In genomic region chr7:1279041-1279440, GRCh38 we compare ENCODE assay signal across 24 cellular contexts. TPM values are rescaled to one million over a fixed set of nuclear protein-coding genes. Genes with fewer than 3 reads are reported as not detected.
"Had no signal": no experiment of that assay in that cellular context is flagged by ENCODE, and none has a peak within 500 bp of the region (broad histone marks: within the 10 kb centered on the region; RNA-seq: fewer than 3 reads in every experiment).

No MANE protein-coding gene starts in this region.

- H3K27ac Mint-ChIP-seq: activated B cell treated with CpG ODN at 0.5 μM for 24 hours; activated CD4-positive, alpha-beta memory T cell treated with anti-CD3 and anti-CD28 coated beads for 36 hours; activated CD4-positive, alpha-beta T cell treated with anti-CD3 and anti-CD28 coated beads, Interleukin-2, amount 10 ng/mL, durations not matched to agents 7 days and 5 days; activated naive CD4-positive, alpha-beta T cell treated with anti-CD3 and anti-CD28 coated beads for 36 hours; activated naive CD8-positive, alpha-beta T cell; activated T-helper 17 cell treated with anti-CD3 and anti-CD28 coated beads, Interleukin-2, amount 50 U/mL, for 72 hours; T-helper 17 cell had no signal

- H3K36me3 ChIP-seq: brain microvascular endothelial cell, cardiac muscle cell, Peyer's patch had no signal

- H3K27ac ChIP-seq: brain microvascular endothelial cell, cardiac muscle cell, Peyer's patch, RWPE1 had no signal

- H3K9me3 ChIP-seq: Peyer's patch had no signal

- DNase-seq: activated B cell treated with CpG ODN at 0.5 μM for 24 hours; activated CD4-positive, alpha-beta memory T cell treated with anti-CD3 and anti-CD28 coated beads for 36 hours; activated CD4-positive, alpha-beta T cell treated with anti-CD3 and anti-CD28 coated beads, Interleukin-2, amount 10 ng/mL, durations not matched to agents 7 days and 5 days; activated CD8-positive, alpha-beta memory T cell treated with anti-CD3 and anti-CD28 coated beads for 24 hours; activated gamma-delta T cell; activated naive CD4-positive, alpha-beta T cell treated with anti-CD3 and anti-CD28 coated beads for 36 hours; activated T-cell treated with anti-CD3 and anti-CD28 coated beads for 4 hours; activated T-cell treated with anti-CD3 and anti-CD28 coated beads, Interleukin-2, amount 50 U/mL, for 48 hours; brain microvascular endothelial cell; Kasumi-1; NCI-H1105 treated with DMSO at 0.1 percent for 48 hours; NCI-H1436 treated with DMSO at 0.1 percent for 48 hours; NCI-H187; NCI-H2081; NCI-H510A treated with DMSO at 0.1 percent for 48 hours; Peyer's patch; SHP77 treated with DMSO at 0.1 percent for 48 hours; T-helper 17 cell; T-helper 9 cell had no signal

- H3K27me3 ChIP-seq: cardiac muscle cell, Peyer's patch had no signal

- H3K36me3 Mint-ChIP-seq: activated CD4-positive, alpha-beta memory T cell treated with anti-CD3 and anti-CD28 coated beads for 36 hours; activated naive CD8-positive, alpha-beta T cell had no signal

- H3K4me3 Mint-ChIP-seq: activated B cell treated with CpG ODN at 0.5 μM for 24 hours; activated CD4-positive, alpha-beta memory T cell treated with anti-CD3 and anti-CD28 coated beads for 36 hours; activated CD4-positive, alpha-beta T cell treated with anti-CD3 and anti-CD28 coated beads, Interleukin-2, amount 10 ng/mL, durations not matched to agents 7 days and 5 days; activated naive CD4-positive, alpha-beta T cell treated with anti-CD3 and anti-CD28 coated beads for 36 hours; activated naive CD8-positive, alpha-beta T cell; activated T-helper 17 cell treated with anti-CD3 and anti-CD28 coated beads, Interleukin-2, amount 50 U/mL, for 72 hours; T-helper 17 cell had no signal

- H3K4me1 ChIP-seq: Peyer's patch had no signal

- H3K9me3 Mint-ChIP-seq: activated B cell treated with CpG ODN at 0.5 μM for 24 hours; activated CD4-positive, alpha-beta memory T cell treated with anti-CD3 and anti-CD28 coated beads for 36 hours had no signal

- H3K4me1 Mint-ChIP-seq: activated B cell treated with CpG ODN at 0.5 μM for 24 hours; activated CD4-positive, alpha-beta T cell treated with anti-CD3 and anti-CD28 coated beads, Interleukin-2, amount 10 ng/mL, durations not matched to agents 7 days and 5 days; activated T-helper 17 cell treated with anti-CD3 and anti-CD28 coated beads, Interleukin-2, amount 50 U/mL, for 72 hours; T-helper 17 cell had no signal

- H3K4me3 ChIP-seq: cardiac muscle cell, Peyer's patch had no signal

- H3K27me3 Mint-ChIP-seq: activated B cell treated with CpG ODN at 0.5 μM for 24 hours; activated CD4-positive, alpha-beta T cell treated with anti-CD3 and anti-CD28 coated beads, Interleukin-2, amount 10 ng/mL, durations not matched to agents 7 days and 5 days had no signal

- ATAC-seq: activated T-helper 17 cell treated with anti-CD3 and anti-CD28 coated beads, Interleukin-2, amount 50 U/mL, for 72 hours; T-helper 17 cell had no signal

RNA-seq across cellular contexts. Expression of gene UNCX, which starts 46.4 kb away (rescaled TPM):
- total RNA-seq: activated B cell treated with CpG ODN at 0.5 μM for 24 hours; activated CD4-positive, alpha-beta memory T cell treated with anti-CD3 and anti-CD28 coated beads for 36 hours; activated CD4-positive, alpha-beta T cell treated with anti-CD3 and anti-CD28 coated beads, Interleukin-2, amount 10 ng/mL, durations not matched to agents 7 days and 5 days; activated naive CD4-positive, alpha-beta T cell treated with anti-CD3 and anti-CD28 coated beads for 36 hours; activated T-helper 17 cell treated with anti-CD3 and anti-CD28 coated beads, Interleukin-2, amount 50 U/mL, for 72 hours; Peyer's patch; SK-MEL-5; T-helper 17 cell had no signal
